16 cellular contexts compared by ENCODE assay signal in genomic region chr7:76133164-76133775, GRCh38.
DNase-seq lines count a peak whose midpoint lies in the region; ATAC-seq and TF ChIP-seq lines count a peak whose summit lies in the region.
"Had no signal": no experiment of that assay in that cellular context is flagged by ENCODE, and none has a peak within 500 bp of the region (broad histone marks: within the 10 kb centered on the region; RNA-seq: fewer than 3 reads in every experiment).

No MANE protein-coding gene starts in this region.

- TF ChIP-seq POLR2A in adrenal gland (IDR thresholded peaks at IDR 0.05) = no peak

- H3K27me3 ChIP-seq in CD4-positive, CD25-positive, alpha-beta regulatory T cell (ENCODE audit: control insufficient read depth, insufficient read depth, low read length) = peaks cover 17% of the 10 kb centered on the region
- H3K27me3 ChIP-seq in adrenal gland = no peaks in the 10 kb centered on the region
- H3K27me3 ChIP-seq: cardiac muscle cell, pancreas, thyroid gland had no signal

- peaks cover 0 to 4% (median 0%) of the 10 kb centered on the region in 7 donors for H3K9me3 Mint-ChIP-seq in CD4-positive, CD25-positive, alpha-beta regulatory T cell
- H3K9me3 Mint-ChIP-seq in HFFc6 = no peaks in the 10 kb centered on the region

- no peaks in the 10 kb centered on the region for H3K4me1 ChIP-seq in CD4-positive, CD25-positive, alpha-beta regulatory T cell (ENCODE audit: control insufficient read depth, insufficient read depth, low read length, poor library complexity, severe bottlenecking)
- no peaks in the 10 kb centered on the region for H3K4me1 ChIP-seq in adrenal gland (replicated peaks in 1 of 2)
- H3K4me1 ChIP-seq: pancreas, thyroid gland had no signal

- H3K4me3 Mint-ChIP-seq in CD4-positive, CD25-positive, alpha-beta regulatory T cell = peak overlapping the region in 3 of 4 donors; percentile 17 to 54 (median 39)
- peak overlapping the region; percentile 7; the same call in 1 of the 2 replicates for H3K4me3 Mint-ChIP-seq in HFFc6
- H3K4me3 Mint-ChIP-seq in T-helper 17 cell = peak overlapping the region; percentile 84

- H3K9me3 ChIP-seq in CD4-positive, CD25-positive, alpha-beta regulatory T cell (ENCODE audit: control insufficient read depth in 2 of 2, low read length in 2 of 2) = no peaks in the 10 kb centered on the region
- H3K9me3 ChIP-seq in T-helper 17 cell (ENCODE audit: control insufficient read depth, low read length, poor library complexity, severe bottlenecking) (no peaks in the 10 kb centered on the region), adrenal gland (replicated peaks in 1 of 3) (no peaks in the 10 kb centered on the region)
- H3K9me3 ChIP-seq: pancreas, thyroid gland had no signal

- H3K27me3 Mint-ChIP-seq in CD4-positive, CD25-positive, alpha-beta regulatory T cell = peaks cover 45% of the 10 kb centered on the region
- H3K27me3 Mint-ChIP-seq in HFFc6 (ENCODE audit: insufficient read depth) (peaks cover 43% of the 10 kb centered on the region), T-helper 17 cell (peaks cover 29% of the 10 kb centered on the region)

- no peak for ATAC-seq in CD4-positive, CD25-positive, alpha-beta regulatory T cell (ENCODE audit: low read depth in 2 of 2)
- no peak for ATAC-seq in T-helper 17 cell
- ATAC-seq in HG02970 (IDR thresholded peaks at IDR 0.05; ENCODE audit: low FRiP score, unreplicated experiment) = no peak
- no peak for ATAC-seq in HG02981 (IDR thresholded peaks at IDR 0.05; ENCODE audit: unreplicated experiment)
- ATAC-seq: pancreas had no signal

- peak overlapping the region; percentile 28 to 66 (median 50) for H3K27ac Mint-ChIP-seq in CD4-positive, CD25-positive, alpha-beta regulatory T cell
- H3K27ac Mint-ChIP-seq in HFFc6 (no peak overlapping the region), T-helper 17 cell (peak overlapping the region; percentile 80)

- H3K27ac ChIP-seq in CD4-positive, CD25-positive, alpha-beta regulatory T cell (ENCODE audit: insufficient read depth, low read length, poor library complexity, severe bottlenecking) = no peak overlapping the region
- H3K27ac ChIP-seq in adrenal gland = no peak overlapping the region
- H3K27ac ChIP-seq: C4-2B, cardiac muscle cell, pancreas, thyroid gland had no signal

- WGBS in adrenal gland, 4 donors = 77 to 87% (median 81%) methylated on average over 7 of the region's 7 CpGs

- no peak for TF ChIP-seq CTCF in HFFc6 (IDR thresholded peaks at IDR 0.05)
- no peak for TF ChIP-seq CTCF in adrenal gland (IDR thresholded peaks at IDR 0.05)

- H3K4me1 Mint-ChIP-seq in CD4-positive, CD25-positive, alpha-beta regulatory T cell = peaks cover 0 to 10% (median 1%) of the 10 kb centered on the region in 4 donors
- H3K4me1 Mint-ChIP-seq in HFFc6 (ENCODE audit: low read depth) (no peaks in the 10 kb centered on the region), T-helper 17 cell (peaks cover 17% of the 10 kb centered on the region)

- DNase-seq in CD4-positive, CD25-positive, alpha-beta regulatory T cell = peak in 1 of 3 donors; percentile 19
- DNase-seq in HFFc6 (no peak), T-helper 17 cell (no peak), fibroblast of peridontal ligament (ENCODE audit: extremely low read depth) (peak; percentile 35), adrenal gland (no peak)
- DNase-seq: effector CD4-positive, alpha-beta T cell; kidney glomerular epithelial cell; NCI-H187 treated with DMSO at 0.1 percent for 48 hours; NCI-H526; pancreas; stimulated activated CD4-positive, alpha-beta T cell treated with anti-CD3 and anti-CD28 coated beads, Interleukin-2, amount 100 ng/mL, for 48 hours; thyroid gland had no signal

- H3K36me3 ChIP-seq in CD4-positive, CD25-positive, alpha-beta regulatory T cell (ENCODE audit: control insufficient read depth, insufficient read depth, low read length) = no peaks in the 10 kb centered on the region
- H3K36me3 ChIP-seq in adrenal gland (replicated peaks in 1 of 2) = no peaks in the 10 kb centered on the region
- H3K36me3 ChIP-seq: cardiac muscle cell, pancreas, thyroid gland had no signal

- no peaks in the 10 kb centered on the region for H3K36me3 Mint-ChIP-seq in CD4-positive, CD25-positive, alpha-beta regulatory T cell
- H3K36me3 Mint-ChIP-seq in HFFc6 (ENCODE audit: low read depth) (no peaks in the 10 kb centered on the region), T-helper 17 cell (ENCODE audit: low read depth) (no peaks in the 10 kb centered on the region)

- H3K4me3 ChIP-seq in CD4-positive, CD25-positive, alpha-beta regulatory T cell (ENCODE audit: low read depth, low read length) = peak overlapping the region; percentile 27
- H3K4me3 ChIP-seq in adrenal gland = no peak overlapping the region
- H3K4me3 ChIP-seq: cardiac muscle cell, pancreas, thyroid gland had no signal

- intact Hi-C loops in adrenal gland (cut with DNase I) = no loop called here

Comparison
In these comparisons a context has a peak if more than half of its experiments do, and no peak if none do; other contexts are left out.
1. H3K4me3 Mint-ChIP-seq: peak in every context shown above with its lines; median percentile 84 in T-helper 17 cell; 39 in CD4-positive, CD25-positive, alpha-beta regulatory T cell; 7 in HFFc6.